ENCODE assay signal across 9 cellular contexts in genomic region chr3:38354588-38355344, GRCh38. TPM values are rescaled to one million over a fixed set of nuclear protein-coding genes. Genes with fewer than 3 reads are reported as not detected.
DNase-seq lines count a peak whose midpoint lies in the region; TF ChIP-seq lines count a peak whose summit lies in the region.
"Had no signal": no experiment of that assay in that cellular context is flagged by ENCODE, and none has a peak within 500 bp of the region (broad histone marks: within the 10 kb centered on the region; RNA-seq: fewer than 3 reads in every experiment).

No MANE protein-coding gene starts in this region.

- TF ChIP-seq CTCF in HEK293 (tag by site-specific recombination; IDR thresholded peaks at IDR 0.05) = no peak

- no peaks in the 10 kb centered on the region for H3K9me3 ChIP-seq in HEK293 (ENCODE audit: control insufficient read depth, insufficient read depth, low read depth, low read length)
- H3K9me3 ChIP-seq: gastrocnemius medialis, right atrium auricular region had no signal

- peaks cover 0 to 56% of the 10 kb centered on the region in 2 experiments; a peak in 1 of 3 replicates for H3K36me3 ChIP-seq in HEK293 (ENCODE audit: control insufficient read depth in 2 of 2, insufficient read depth in 1 of 2, low read length in 2 of 2)
- H3K36me3 ChIP-seq: gastrocnemius medialis, right atrium auricular region had no signal

- POLR2A ChIA-PET in HEK293 (lab: Yijun Ruan, JAX) = interaction anchor here (0.9 kb wide), 1 partner anchor 218 kb away, joined by 4 read pairs; the partner anchor contains the start of gene ACAA1

- no peak overlapping the region for H3K27ac ChIP-seq in HEK293 (ENCODE audit: extremely low read depth, low read depth, low read length)
- H3K27ac ChIP-seq: gastrocnemius medialis, right atrium auricular region had no signal

- H3K4me1 ChIP-seq in HEK293 (ENCODE audit: control insufficient read depth, insufficient read depth, low read length) = no peaks in the 10 kb centered on the region
- H3K4me1 ChIP-seq: gastrocnemius medialis, right atrium auricular region had no signal

- H3K4me3 ChIP-seq in HEK293 (ENCODE audit: low read depth, low read length) = no peak overlapping the region
- H3K4me3 ChIP-seq: gastrocnemius medialis, right atrium auricular region had no signal

- CTCF ChIA-PET in HEK293 (lab: Yijun Ruan, JAX) = interaction anchor here (0.6 to 0.7 kb wide), 3 partner anchors 91 to 293 kb away, joined by 3 to 4 read pairs (median 3); no protein-coding TSS in a partner anchor

- DNase-seq in NCI-H524 (lab: John Stamatoyannopoulos, UW) (peak; percentile 94 to 96), cerebellum (ENCODE audit: low spot score) (peak; percentile 70), renal cortical epithelial cell (ENCODE audit: low read depth) (peak; percentile 49), NCI-H510A treated with DMSO at 0.1 percent for 48 hours (lab: John Stamatoyannopoulos, UW) (no peak), NOMO-1 treated with DMSO at 0.1 percent for 48 hours (lab: John Stamatoyannopoulos, UW; ENCODE audit: unreplicated experiment) (no peak), AG08396 (ENCODE audit: low spot score) (no peak)
- DNase-seq: gastrocnemius medialis had no signal

TF ChIP-seq in HEK293, 187 proteins besides CTCF, POLR2A, EP300 and RAD21:
- TF ChIP-seq ZNF548 (tag by site-specific recombination; IDR thresholded peaks at IDR 0.05) (no peak), ZBTB49 (tag by site-specific recombination; IDR thresholded peaks at IDR 0.05; ENCODE audit: low read depth) (no peak), ZNF140 (tag by site-specific recombination; IDR thresholded peaks at IDR 0.05) (no peak), FEZF1 (tag by site-specific recombination; IDR thresholded peaks at IDR 0.05) (peak; percentile 73), SCRT1 (tag by site-specific recombination; IDR thresholded peaks at IDR 0.05; ENCODE audit: borderline replicate concordance) (peak; percentile 77; the same call in 1 of the 2 replicates), ZNF266 (tag by site-specific recombination; IDR thresholded peaks at IDR 0.05; ENCODE audit: low read depth) (no peak), SCRT2 (tag by site-specific recombination; IDR thresholded peaks at IDR 0.05) (peak; percentile 95), KLF1 (tag by site-specific recombination; IDR thresholded peaks at IDR 0.05) (peak; percentile 65), ZNF184 (tag by site-specific recombination; IDR thresholded peaks at IDR 0.05) (no peak), ZNF670 (tag by site-specific recombination; IDR thresholded peaks at IDR 0.05; ENCODE audit: low read depth) (no peak), ZNF416 (tag by site-specific recombination; IDR thresholded peaks at IDR 0.05) (no peak), ZNF621 (tag by site-specific recombination; IDR thresholded peaks at IDR 0.05) (no peak), ZNF600 (tag by site-specific recombination; IDR thresholded peaks at IDR 0.05) (no peak), ZIC2 (tag by site-specific recombination; IDR thresholded peaks at IDR 0.05) (no peak), ZNF394 (tag by site-specific recombination; IDR thresholded peaks at IDR 0.05; ENCODE audit: borderline replicate concordance) (no peak), OSR2 (tag by site-specific recombination; IDR thresholded peaks at IDR 0.05) (peak; percentile 97), ZNF138 (tag by site-specific recombination; IDR thresholded peaks at IDR 0.05; ENCODE audit: borderline replicate concordance) (no peak)
- TF ChIP-seq, protein P1, sequence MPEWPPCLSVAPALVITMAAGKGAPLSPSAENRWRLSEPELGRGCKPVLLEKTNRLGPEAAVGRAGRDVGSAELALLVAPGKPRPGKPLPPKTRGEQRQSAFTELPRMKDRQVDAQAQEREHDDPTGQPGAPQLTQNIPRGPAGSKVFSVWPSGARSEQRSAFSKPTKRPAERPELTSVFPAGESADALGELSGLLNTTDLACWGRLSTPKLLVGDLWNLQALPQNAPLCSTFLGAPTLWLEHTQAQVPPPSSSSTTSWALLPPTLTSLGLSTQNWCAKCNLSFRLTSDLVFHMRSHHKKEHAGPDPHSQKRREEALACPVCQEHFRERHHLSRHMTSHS (tag by site-specific recombination; IDR thresholded peaks at IDR 0.05) = no peak

RNA-seq across cellular contexts. Expression of gene XYLB, which starts 8.2 kb away (rescaled TPM):
- total RNA-seq in cerebellum (12.0 TPM), renal cortical epithelial cell (1.0 TPM in 2 replicates)

Comparison
In these comparisons a context has a peak if more than half of its experiments do, and no peak if none do; other contexts are left out.
1. DNase-seq: peak in NCI-H524 (2 of 2), cerebellum (single experiment) and renal cortical epithelial cell (single experiment); none in NCI-H510A treated with DMSO at 0.1 percent for 48 hours (single experiment), NOMO-1 treated with DMSO at 0.1 percent for 48 hours (single experiment) and AG08396 (single experiment).